Comparison of ENCODE assay signal across 8 cellular contexts in the genomic region with DNA sequence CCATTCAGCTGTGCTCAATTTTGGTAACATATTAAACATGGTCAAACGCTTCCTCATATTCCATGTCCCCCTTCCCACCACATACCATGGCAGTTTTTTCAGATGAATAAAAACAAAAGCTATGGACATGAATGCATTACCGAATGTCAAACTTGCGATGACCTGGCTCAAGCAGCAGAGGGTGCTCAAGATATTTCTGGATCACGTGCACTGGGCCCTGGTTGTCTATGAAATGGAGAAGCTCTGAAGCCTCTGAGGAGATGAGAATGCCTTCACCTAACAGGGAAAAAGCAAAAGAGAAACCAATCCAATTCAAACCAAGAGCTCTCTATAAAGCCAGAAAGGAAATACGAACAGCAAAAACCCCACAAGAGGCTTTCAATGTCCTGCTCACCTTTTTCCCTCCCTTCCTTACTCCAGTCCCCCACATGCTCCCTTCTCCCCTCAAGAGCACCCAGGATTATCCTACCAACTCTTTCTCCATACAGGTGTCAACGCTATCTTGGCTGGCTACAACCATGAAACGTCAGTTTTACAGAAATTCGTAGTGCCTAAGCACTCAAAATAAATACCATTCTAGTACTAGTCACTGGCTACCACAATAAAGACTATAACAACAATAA. TPM values are rescaled to one million over a fixed set of nuclear protein-coding genes. Genes with fewer than 3 reads are reported as not detected.
DNase-seq lines count a peak whose midpoint lies in the region; ATAC-seq, FAIRE-seq and TF ChIP-seq lines count a peak whose summit lies in the region.
"Not testable (repeated sequence)": the region's sequence is repeated elsewhere in the genome, so short reads cannot be mapped to it uniquely, and the experiment has no call there.

No MANE protein-coding gene starts in this region.

- intact Hi-C loops in K562 (cut with micrococcal nuclease); lower lobe of right lung (cut with DNase I): not testable (repeated sequence)

- CTCF ChIA-PET in A549 (lab: Yijun Ruan, JAX); K562 (lab: Yijun Ruan, JAX; ENCODE audit: low intra/inter-chr PET ratio): not testable (repeated sequence)

- not testable (repeated sequence) for DNase-seq in A549 (ENCODE audit: low read depth in 1 of 2, low spot score in 1 of 2); RCC 7860 (ENCODE audit: low spot score); K562 (ENCODE audit: extremely low read depth in 1 of 4, low spot score in 3 of 4); lower lobe of right lung

- H3K4me2 ChIP-seq in A549; K562 (ENCODE audit: insufficient read depth, low read length): not testable (repeated sequence)

- FAIRE-seq in A549 (lab: Jason Lieb, UNC): not testable (repeated sequence)
- FAIRE-seq in RCC 7860 (lab: Jason Lieb, UNC) (peak; percentile 74), K562 (lab: Jason Lieb, UNC) (peak; percentile 81)

- H3K79me2 ChIP-seq in K562 (ENCODE audit: control insufficient read depth, insufficient read depth, low read length): not testable (repeated sequence)

- TF ChIP-seq POLR2A in A549 (IDR thresholded peaks at IDR 0.05; ENCODE audit: low read length); K562 (conservative IDR thresholded peaks at IDR 0.05): not testable (repeated sequence)

- not testable (repeated sequence) for H3K9me3 ChIP-seq in A549; K562 (replicated peaks; ENCODE audit: control insufficient read depth, insufficient read depth, low read depth, low read length); lower lobe of right lung

- not testable (repeated sequence) for TF ChIP-seq RAD21 in A549 (conservative IDR thresholded peaks at IDR 0.05 in 1 of 2, IDR thresholded peaks at IDR 0.05 in 1 of 2); K562 (CRISPR knock-in tag; conservative IDR thresholded peaks at IDR 0.05 in 1 of 2, IDR thresholded peaks at IDR 0.05 in 1 of 2)

- no CpG with 5 or more reads among the region's 8 CpGs for WGBS in A549 (ENCODE audit: missing lambda C conversion rate)
- WGBS in K562 (ENCODE audit: insufficient coverage, low coverage, missing lambda C conversion rate): no CpG with 5 or more reads among the region's 8 CpGs

- TF ChIP-seq EP300 in A549 (IDR thresholded peaks at IDR 0.05); K562 (IDR thresholded peaks at IDR 0.05; ENCODE audit: low read length): not testable (repeated sequence)

- H3K9me1 ChIP-seq in K562 (ENCODE audit: control insufficient read depth, insufficient read depth, low read length): not testable (repeated sequence)

- H3K4me3 ChIP-seq in A549, K562, lower lobe of right lung: not testable (repeated sequence)

- not testable (repeated sequence) for BruUV-seq in K562 (replicated peaks; lab: Mats Ljungman, UMichigan)

- POLR2A ChIA-PET in A549 (lab: Yijun Ruan, JAX); K562 (lab: Yijun Ruan, JAX): not testable (repeated sequence)

- H3K4me1 ChIP-seq in A549; K562 (replicated peaks in 1 of 2; ENCODE audit: control insufficient read depth in 2 of 2, insufficient read depth in 2 of 2, low read length in 2 of 2); lower lobe of right lung: not testable (repeated sequence)

- H3K27ac ChIP-seq in A549; K562 (ENCODE audit: extremely low read depth, low read depth, low read length); lower lobe of right lung: not testable (repeated sequence)

- peak; percentile 78 to 91 for ATAC-seq in A549
- peak; percentile 80 for ATAC-seq in GM18870 (IDR thresholded peaks at IDR 0.05; ENCODE audit: unreplicated experiment)
- peak; percentile 97 for ATAC-seq in GM21447 (IDR thresholded peaks at IDR 0.05; ENCODE audit: unreplicated experiment)
- ATAC-seq in HG02763 (IDR thresholded peaks at IDR 0.05; ENCODE audit: unreplicated experiment): peak; percentile 89
- peak; percentile 79 for ATAC-seq in HG03139 (IDR thresholded peaks at IDR 0.05; ENCODE audit: unreplicated experiment)
- ATAC-seq in K562: peak; percentile 88
- peak; percentile 88 to 90 for ATAC-seq in lower lobe of right lung

- not testable (repeated sequence) for TF ChIP-seq CTCF in A549 (IDR thresholded peaks at IDR 0.05); K562 (IDR thresholded peaks at IDR 0.05 in 2 of 3, conservative IDR thresholded peaks at IDR 0.05 in 1 of 3; ENCODE audit: insufficient read depth in 2 of 3, low read depth in 1 of 3, low read length in 3 of 3); lower lobe of right lung (IDR thresholded peaks at IDR 0.05)

- not testable (repeated sequence) for H2AFZ ChIP-seq in K562 (ENCODE audit: low read depth, low read length)

- H4K20me1 ChIP-seq in K562 (replicated peaks; ENCODE audit: control insufficient read depth, insufficient read depth, low read length): not testable (repeated sequence)

- in situ Hi-C loops in K562 (cut with MboI): not testable (repeated sequence)

- not testable (repeated sequence) for H3K27me3 ChIP-seq in K562 (ENCODE audit: control insufficient read depth in 2 of 2, insufficient read depth in 2 of 2, low read length in 2 of 2); lower lobe of right lung (ENCODE audit: low read depth)

- H3K9ac ChIP-seq in K562 (ENCODE audit: insufficient read depth in 1 of 2, low read depth in 2 of 2, low read length in 2 of 2): not testable (repeated sequence)

- not testable (repeated sequence) for H3K36me3 ChIP-seq in K562 (ENCODE audit: control insufficient read depth, insufficient read depth, low read length); lower lobe of right lung

RNA-seq across cellular contexts. Expression of gene LIMS3, which starts 27.2 kb away (rescaled TPM):
- polyA plus RNA-seq in A549 (2011; rRNA removed) (not detected in 2 replicates), A549 (2017; fragmentation: RNase III; extraction: RNeasy Plus Mini Kit Qiagen cat#74134 plus additional on column Dnase treatment) (not detected in 3 replicates), K562 (2011; rRNA removed) (1.5 and 4.5 TPM in 2 replicates), K562 (2014; fragmentation: Illumina TruSeq; extraction: Trizol) (1.2 and 1.5 TPM in 2 replicates), K562 (2014; fragmentation: Nextera tagmentation; extraction: Ambion mirVana) (1 to 10 TPM; 1.5 to 1.9 TPM), K562 (2014; rRNA removed) (0.73 and 1.9 TPM in 2 replicates)
- 0.04 TPM in 1 of 2 replicates, not detected in the other for polyA plus RNA-seq in A549 (2012; cell fraction: cytosol; rRNA removed)
- polyA plus RNA-seq in A549 (2012; cell fraction: nucleus; rRNA removed): not detected in 2 replicates
- not detected in 2 replicates for polyA minus RNA-seq in A549 (2011; rRNA and poly(A)+ RNA removed)
- 0.67 and 2.2 TPM in 2 replicates for total RNA-seq in K562 (2011; cell fraction: chromatin; rRNA removed; ENCODE audit: low replicate concordance)
- total RNA-seq in K562 (2011; cell fraction: nucleolus; rRNA removed): 0.83 and 1.3 TPM in 2 replicates
- 1.9 and 3.6 TPM in 2 replicates for total RNA-seq in K562 (2011; cell fraction: nucleoplasm; rRNA removed)
- total RNA-seq in K562 (2014; rRNA removed) (0.77 and 1.2 TPM in 2 replicates), K562 (2014; rRNA removed; fragmentation: Illumina TruSeq; extraction: Trizol) (2.1 and 2.9 TPM in 2 replicates), K562 (2015; rRNA removed; fragmentation: Illumina TruSeq; extraction: Trizol) (0.36 and 2.1 TPM in 2 replicates), K562 (2021) (0.74 and 1.8 TPM in 2 replicates), lower lobe of right lung (2.4 TPM)
- polyA plus RNA-seq in K562 (2011; cell fraction: cytosol; rRNA removed): 0.42 and 0.72 TPM in 2 replicates
- 0.14 and 0.37 TPM in 2 replicates for polyA plus RNA-seq in K562 (2011; cell fraction: nucleus; rRNA removed)
- polyA plus RNA-seq in K562 (2012): 0.69 and 2.8 TPM in 2 replicates
- polyA minus RNA-seq in K562 (2011; rRNA and poly(A)+ RNA removed): 1.2 and 2.1 TPM in 2 replicates
- 5.0 TPM in 1 of 2 replicates, not detected in the other for polyA minus RNA-seq in K562 (2011; cell fraction: cytosol; rRNA and poly(A)+ RNA removed)
- polyA minus RNA-seq in K562 (2011; cell fraction: nucleus; rRNA and poly(A)+ RNA removed): 0.67 and 0.89 TPM in 2 replicates
